ENCODE assay signal across 24 cellular contexts in the genomic region with DNA sequence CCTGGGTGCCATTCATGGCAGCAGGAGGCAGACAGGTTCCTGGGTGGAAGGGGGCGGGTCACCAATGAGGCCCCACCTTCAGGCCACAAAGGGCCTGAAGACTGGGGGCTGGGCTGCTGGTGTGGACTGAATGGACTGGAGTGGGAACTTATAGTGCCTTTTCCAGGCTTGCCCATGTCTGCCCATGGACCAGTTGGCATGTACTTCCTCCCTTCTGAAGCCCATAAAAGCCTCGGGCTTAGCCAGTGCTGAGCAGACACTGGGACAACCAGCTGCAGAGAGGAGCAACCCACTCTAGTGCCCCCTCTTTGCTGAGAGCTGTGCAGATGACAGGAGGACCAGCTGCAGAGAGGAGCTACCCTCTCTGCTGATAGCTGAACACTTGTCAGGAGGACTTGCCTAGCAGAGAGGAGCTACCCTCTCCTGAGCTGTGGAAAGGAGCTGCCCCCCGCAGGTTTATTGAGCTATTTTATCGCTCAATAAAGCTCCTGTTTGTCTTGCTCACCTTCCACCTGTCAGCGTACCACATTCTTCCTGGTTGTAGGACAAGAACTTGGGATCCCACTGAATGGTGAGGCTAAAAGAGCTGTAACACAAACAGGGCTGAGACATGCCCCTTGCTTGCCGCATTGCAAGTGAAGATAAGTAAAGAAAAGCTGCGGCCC. TPM values are rescaled to one million over a fixed set of nuclear protein-coding genes. Genes with fewer than 3 reads are reported as not detected.
DNase-seq lines count a peak whose midpoint lies in the region; ATAC-seq and TF ChIP-seq lines count a peak whose summit lies in the region.
"Had no signal": no experiment of that assay in that cellular context is flagged by ENCODE, and none has a peak within 500 bp of the region (broad histone marks: within the 10 kb centered on the region; RNA-seq: fewer than 3 reads in every experiment).

No MANE protein-coding gene starts in this region.

- TF ChIP-seq CTCF in colonic mucosa (IDR thresholded peaks at IDR 0.05) (no peak), mucosa of descending colon (IDR thresholded peaks at IDR 0.05) (no peak)

- H3K4me1 Mint-ChIP-seq in T-helper 17 cell = no peaks in the 10 kb centered on the region
- H3K4me1 Mint-ChIP-seq: GM23338 had no signal

- no peaks in the 10 kb centered on the region for H3K4me1 ChIP-seq in colonic mucosa
- peaks cover 6% of the 10 kb centered on the region for H3K4me1 ChIP-seq in mucosa of descending colon (ENCODE audit: low read depth)
- H3K4me1 ChIP-seq: A549, BE2C, HAP-1 had no signal

- peaks cover 6% of the 10 kb centered on the region for H3K36me3 Mint-ChIP-seq in T-helper 17 cell (ENCODE audit: low read depth)

- H3K36me3 ChIP-seq in colonic mucosa (peaks cover 5% of the 10 kb centered on the region), mucosa of descending colon (ENCODE audit: low read depth) (no peaks in the 10 kb centered on the region)

- intact Hi-C loops in Right ventricle myocardium inferior (cut with DNase I) (no loop called here), left ventricle myocardium superior (cut with micrococcal nuclease) (no loop called here), colonic mucosa (cut with DNase I) (no loop called here), mucosa of descending colon (cut with DNase I, micrococcal nuclease) (no loop called here)

- no peak overlapping the region for H3K4me3 Mint-ChIP-seq in T-helper 17 cell
- H3K4me3 Mint-ChIP-seq: CD14-positive monocyte; CD4-positive, alpha-beta T cell; CD8-positive, alpha-beta memory T cell; GM23338; HFFc6 had no signal

- ATAC-seq in Right ventricle myocardium inferior (no peak), left ventricle myocardium superior (no peak), mucosa of descending colon (peak; percentile 85), T-helper 17 cell (no peak)
- ATAC-seq: GM12878 had no signal

- H3K27me3 ChIP-seq in colonic mucosa = no peaks in the 10 kb centered on the region
- H3K27me3 ChIP-seq: BE2C; BLaER1 treated with 17β-estradiol and CSF1 and Interleukin-3, amounts not matched to agents 10 nM and 100 nM had no signal

- no peak overlapping the region for H3K9ac ChIP-seq in colonic mucosa (ENCODE audit: low read depth in 2 of 2, low read length in 2 of 2)
- H3K9ac ChIP-seq: BLaER1 treated with 17β-estradiol and CSF1 and Interleukin-3, amounts not matched to agents 10 nM and 100 nM had no signal

- H3K27ac ChIP-seq in colonic mucosa = peak overlapping the region; percentile 34
- H3K27ac ChIP-seq: A549; BLaER1 treated with 17β-estradiol and CSF1 and Interleukin-3, amounts not matched to agents 10 nM and 100 nM had no signal

- H3K27ac Mint-ChIP-seq in T-helper 17 cell = no peak overlapping the region
- H3K27ac Mint-ChIP-seq: CD4-positive, alpha-beta T cell; GM23338; HFFc6 had no signal

- H3K4me3 ChIP-seq in colonic mucosa (no peak overlapping the region), mucosa of descending colon (no peak overlapping the region)
- H3K4me3 ChIP-seq: A549; BLaER1 treated with 17β-estradiol and CSF1 and Interleukin-3, amounts not matched to agents 10 nM and 100 nM; GM12878; GM23338; HAP-1 had no signal

- DNase-seq in Right ventricle myocardium inferior (ENCODE audit: missing footprints) (peak; percentile 56), left ventricle myocardium superior (no peak), colonic mucosa (peak; percentile 43), mucosa of descending colon (peak in 2 of 3 donors; percentile 33 to 47), T-helper 17 cell (no peak), HK-2 (ENCODE audit: unreplicated experiment) (no peak)
- DNase-seq in activated CD8-positive, alpha-beta memory T cell treated with anti-CD3 and anti-CD28 coated beads, Interleukin-2, amount 50 U/mL, for 48 hours = no peak
- DNase-seq: 8988T; ACHN; AML-193; CD4-positive, alpha-beta T cell; CD8-positive, alpha-beta memory T cell; DMS 273 treated with DMSO at 0.1 percent for 48 hours; DMS79; EL; GDM1; HFFc6 had no signal

- no peaks in the 10 kb centered on the region for H3K27me3 Mint-ChIP-seq in T-helper 17 cell
- H3K27me3 Mint-ChIP-seq: CD4-positive, alpha-beta T cell; CD8-positive, alpha-beta memory T cell had no signal

- H3K9me3 ChIP-seq in colonic mucosa = no peaks in the 10 kb centered on the region
- H3K9me3 ChIP-seq in mucosa of descending colon = no peaks in the 10 kb centered on the region
- H3K9me3 ChIP-seq in T-helper 17 cell (ENCODE audit: control insufficient read depth, low read length, poor library complexity, severe bottlenecking) = no peaks in the 10 kb centered on the region
- H3K9me3 ChIP-seq: A549; BE2C; BLaER1 treated with 17β-estradiol and CSF1 and Interleukin-3, amounts not matched to agents 10 nM and 100 nM; HAP-1 had no signal

RNA-seq across cellular contexts. Expression of gene APAF1, which starts 34.0 kb away (rescaled TPM):
- total RNA-seq in Right ventricle myocardium inferior = 4.0 TPM
- 3.8 TPM for total RNA-seq in left ventricle myocardium superior
- 10 to 100 TPM; 36.8 to 52.6 TPM for total RNA-seq in colonic mucosa
- 10 to 100 TPM; 22.5 to 44.2 (median 41.9) TPM for total RNA-seq in mucosa of descending colon
- total RNA-seq in T-helper 17 cell = 10 to 100 TPM; 20.7 to 23.9 TPM

RNA-seq across cellular contexts. Expression of gene IKBIP, which starts 34.5 kb away (rescaled TPM):
- 4.8 TPM for total RNA-seq in Right ventricle myocardium inferior
- 4.0 TPM for total RNA-seq in left ventricle myocardium superior
- total RNA-seq in colonic mucosa = 1 to 10 TPM; 5.0 to 6.8 TPM
- total RNA-seq in mucosa of descending colon = 1 to 10 TPM; 1.4 to 7.8 (median 7.5) TPM
- total RNA-seq in T-helper 17 cell = 1 to 10 TPM; 2.3 to 3.1 TPM

Comparison
In these comparisons a context has a peak if more than half of its experiments do, and no peak if none do; other contexts are left out.
1. DNase-seq: peak in Right ventricle myocardium inferior (single experiment), colonic mucosa (single experiment) and mucosa of descending colon (2 of 3); none in left ventricle myocardium superior (single experiment), activated CD8-positive, alpha-beta memory T cell treated with anti-CD3 and anti-CD28 coated beads, Interleukin-2, amount 50 U/mL, for 48 hours (single experiment), T-helper 17 cell (0 of 3) and HK-2 (single experiment).